In the genomic region with DNA sequence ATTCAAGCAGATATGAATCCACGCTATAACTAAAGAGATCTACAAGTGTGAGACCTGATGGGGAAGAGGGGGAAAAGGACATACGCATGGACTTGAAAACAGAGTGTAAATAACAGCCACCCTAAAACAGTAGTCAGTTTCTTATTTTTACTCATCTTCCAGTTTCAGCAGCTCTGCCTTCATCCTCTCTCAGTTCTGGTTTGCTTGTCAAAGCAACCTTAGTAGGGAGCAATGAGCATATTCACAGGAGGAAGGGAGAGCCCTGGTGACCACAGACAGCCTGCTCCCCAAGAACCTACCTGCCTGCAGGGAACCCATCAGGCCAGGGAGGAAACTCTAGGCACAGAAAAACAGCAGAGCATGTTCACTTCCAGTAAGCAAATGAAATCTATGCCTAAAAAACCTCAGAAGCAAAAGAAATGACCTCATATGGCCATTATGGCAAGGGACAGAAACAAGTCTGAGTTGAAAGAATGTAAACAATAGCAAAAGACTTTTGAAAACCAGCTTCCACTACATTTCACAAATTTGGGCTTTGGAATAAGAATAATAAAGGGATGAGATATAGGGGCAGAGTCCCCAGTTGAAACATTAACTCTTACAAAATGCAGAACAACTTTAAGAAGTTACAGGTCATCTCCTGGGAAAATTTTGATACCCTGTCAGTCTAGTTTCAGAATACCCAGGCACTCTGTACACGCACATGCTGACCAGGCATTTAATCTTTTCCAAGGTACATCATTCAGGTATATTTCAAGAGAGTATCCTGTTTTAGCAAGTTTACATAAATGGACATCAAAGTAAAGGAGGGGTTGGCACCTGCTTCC, we compare ENCODE assay signal across 12 cellular contexts.
DNase-seq lines count a peak whose midpoint lies in the region; ATAC-seq and TF ChIP-seq lines count a peak whose summit lies in the region.
"Had no signal": no experiment of that assay in that cellular context is flagged by ENCODE, and none has a peak within 500 bp of the region (broad histone marks: within the 10 kb centered on the region; RNA-seq: fewer than 3 reads in every experiment).

No MANE protein-coding gene starts in this region.

- H3K36me3 Mint-ChIP-seq in CD8-positive, alpha-beta memory T cell = peaks cover 0 to 1% (median 0%) of the 10 kb centered on the region in 3 donors

- peaks cover 2 to 32% of the 10 kb centered on the region in 2 donors for H3K27me3 Mint-ChIP-seq in CD8-positive, alpha-beta memory T cell

- no peaks in the 10 kb centered on the region for H3K27me3 ChIP-seq in CD8-positive, alpha-beta memory T cell (ENCODE audit: insufficient read depth, low read length, poor library complexity, severe bottlenecking)
- H3K27me3 ChIP-seq: SJSA1 had no signal

- CTCF ChIA-PET in CD8-positive, alpha-beta memory T cell (lab: Charles Lee) = no interaction called here

- H3K4me1 ChIP-seq in CD8-positive, alpha-beta memory T cell (ENCODE audit: insufficient read depth, low read length) = no peaks in the 10 kb centered on the region
- H3K4me1 ChIP-seq: SJSA1 had no signal

- H3K27ac ChIP-seq in CD8-positive, alpha-beta memory T cell (ENCODE audit: low read depth, low read length) = no peak overlapping the region
- H3K27ac ChIP-seq: SJSA1 had no signal

- no peak overlapping the region for H3K4me3 Mint-ChIP-seq in CD8-positive, alpha-beta memory T cell

- H3K9me3 Mint-ChIP-seq in CD8-positive, alpha-beta memory T cell = no peaks in the 10 kb centered on the region

- no peak overlapping the region for H3K4me3 ChIP-seq in foreskin fibroblast (ENCODE audit: low read depth in 1 of 2, low read length in 2 of 2)
- H3K4me3 ChIP-seq in CD8-positive, alpha-beta memory T cell (ENCODE audit: low read length) = no peak overlapping the region
- H3K4me3 ChIP-seq: SJSA1 had no signal

- no peaks in the 10 kb centered on the region for H3K4me1 Mint-ChIP-seq in CD8-positive, alpha-beta memory T cell

- H3K36me3 ChIP-seq in CD8-positive, alpha-beta memory T cell (ENCODE audit: insufficient read depth, low read length) = no peaks in the 10 kb centered on the region
- H3K36me3 ChIP-seq: SJSA1 had no signal

- H3K9me3 ChIP-seq in CD8-positive, alpha-beta memory T cell (ENCODE audit: low read length) = no peaks in the 10 kb centered on the region
- H3K9me3 ChIP-seq: SJSA1 had no signal

- DNase-seq in foreskin fibroblast (peak; percentile 7 to 16), NCI-H226 (no peak), UCSD-AML1 (lab: John Stamatoyannopoulos, UW; ENCODE audit: unreplicated experiment) (no peak)
- no peak for DNase-seq in CD8-positive, alpha-beta memory T cell
- no peak for DNase-seq in activated CD4-positive, alpha-beta T cell treated with anti-CD3 and anti-CD28 coated beads for 4 hours
- DNase-seq: erythroblast; KG1; stimulated activated naive CD4-positive, alpha-beta T cell had no signal

- ATAC-seq in GM18858 (IDR thresholded peaks at IDR 0.05; ENCODE audit: unreplicated experiment) (peak; percentile 80), GM21737 (IDR thresholded peaks at IDR 0.05; ENCODE audit: unreplicated experiment) (peak; percentile 71), HG03439 (IDR thresholded peaks at IDR 0.05; ENCODE audit: unreplicated experiment) (peak; percentile 85)

- no peak overlapping the region for H3K27ac Mint-ChIP-seq in CD8-positive, alpha-beta memory T cell

- POLR2A ChIA-PET in CD8-positive, alpha-beta memory T cell (lab: Charles Lee) = no interaction called here

- TF ChIP-seq CTCF in foreskin fibroblast (IDR thresholded peaks at IDR 0.05; ENCODE audit: low read depth, low read length) = no peak

Comparison
In these comparisons a context has a peak if more than half of its experiments do, and no peak if none do; other contexts are left out.
1. DNase-seq: peak in foreskin fibroblast (2 of 2); none in CD8-positive, alpha-beta memory T cell (0 of 5), NCI-H226 (single experiment), UCSD-AML1 (single experiment) and activated CD4-positive, alpha-beta T cell treated with anti-CD3 and anti-CD28 coated beads for 4 hours (0 of 2).
2. Peak in every context shown above with its lines, with median percentiles within 50 percentile points of each other: ATAC-seq.